9 cellular contexts compared by ENCODE assay signal in genomic region chr10:30750971-30751677, GRCh38.
DNase-seq lines count a peak whose midpoint lies in the region; ATAC-seq and TF ChIP-seq lines count a peak whose summit lies in the region.
"Had no signal": no experiment of that assay in that cellular context is flagged by ENCODE, and none has a peak within 500 bp of the region (broad histone marks: within the 10 kb centered on the region; RNA-seq: fewer than 3 reads in every experiment).

No MANE protein-coding gene starts in this region.

- no peaks in the 10 kb centered on the region for H3K36me3 Mint-ChIP-seq in activated naive CD4-positive, alpha-beta T cell treated with anti-CD3 and anti-CD28 coated beads, Interleukin-2, amount 50 U/mL, for 24 hours
- no peaks in the 10 kb centered on the region for H3K36me3 Mint-ChIP-seq in activated T-helper 17 cell treated with anti-CD3 and anti-CD28 coated beads, Interleukin-2, amount 50 U/mL, for 72 hours (ENCODE audit: low read depth)

- no peaks in the 10 kb centered on the region for H3K9me3 Mint-ChIP-seq in activated naive CD4-positive, alpha-beta T cell treated with anti-CD3 and anti-CD28 coated beads, Interleukin-2, amount 50 U/mL, for 24 hours
- no peaks in the 10 kb centered on the region for H3K9me3 Mint-ChIP-seq in activated T-helper 17 cell treated with anti-CD3 and anti-CD28 coated beads, Interleukin-2, amount 50 U/mL, for 72 hours

- H3K27ac ChIP-seq in substantia nigra (ENCODE audit: low read depth, low read length, poor library complexity, severe bottlenecking) (peak overlapping the region; percentile 43), left lung (no peak overlapping the region)

- H3K9me3 ChIP-seq in left lung: no peaks in the 10 kb centered on the region

- no peak for DNase-seq in activated naive CD4-positive, alpha-beta T cell treated with anti-CD3 and anti-CD28 coated beads, Interleukin-2, amount 50 U/mL, for 16 hours
- DNase-seq in substantia nigra (lab: John Stamatoyannopoulos, UW) (peak in 1 of 49 donors; percentile 40), left lung (no peak), inferior parietal cortex (ENCODE audit: extremely low spot score) (no peak), NCI-H2196 treated with DMSO at 0.1 percent for 48 hours (lab: John Stamatoyannopoulos, UW; ENCODE audit: unreplicated experiment) (no peak)
- DNase-seq: ACHN had no signal

- H3K27me3 ChIP-seq in left lung: no peaks in the 10 kb centered on the region

- H3K27ac Mint-ChIP-seq in activated naive CD4-positive, alpha-beta T cell treated with anti-CD3 and anti-CD28 coated beads, Interleukin-2, amount 50 U/mL, for 24 hours: no peak overlapping the region
- H3K27ac Mint-ChIP-seq in activated T-helper 17 cell treated with anti-CD3 and anti-CD28 coated beads, Interleukin-2, amount 50 U/mL, for 72 hours: no peak overlapping the region

- H3K4me1 Mint-ChIP-seq in activated naive CD4-positive, alpha-beta T cell treated with anti-CD3 and anti-CD28 coated beads, Interleukin-2, amount 50 U/mL, for 24 hours: peaks cover 16% of the 10 kb centered on the region
- peaks cover 27% of the 10 kb centered on the region for H3K4me1 Mint-ChIP-seq in activated T-helper 17 cell treated with anti-CD3 and anti-CD28 coated beads, Interleukin-2, amount 50 U/mL, for 72 hours

- ATAC-seq in HG03354 (IDR thresholded peaks at IDR 0.05; ENCODE audit: poor library complexity, severe bottlenecking, unreplicated experiment): peak; percentile 56
- ATAC-seq in activated T-helper 17 cell treated with anti-CD3 and anti-CD28 coated beads, Interleukin-2, amount 50 U/mL, for 72 hours (replicated peaks): peak; percentile 49
- ATAC-seq in left lung: no peak

- H3K4me3 ChIP-seq in left lung: no peak overlapping the region

- peaks cover 2% of the 10 kb centered on the region for H3K27me3 Mint-ChIP-seq in activated naive CD4-positive, alpha-beta T cell treated with anti-CD3 and anti-CD28 coated beads, Interleukin-2, amount 50 U/mL, for 24 hours
- H3K27me3 Mint-ChIP-seq in activated T-helper 17 cell treated with anti-CD3 and anti-CD28 coated beads, Interleukin-2, amount 50 U/mL, for 72 hours: peaks cover 12% of the 10 kb centered on the region

- peak overlapping the region; percentile 5 for H3K4me3 Mint-ChIP-seq in activated naive CD4-positive, alpha-beta T cell treated with anti-CD3 and anti-CD28 coated beads, Interleukin-2, amount 50 U/mL, for 24 hours
- peak overlapping the region; percentile 36 for H3K4me3 Mint-ChIP-seq in activated T-helper 17 cell treated with anti-CD3 and anti-CD28 coated beads, Interleukin-2, amount 50 U/mL, for 72 hours

- no peak for TF ChIP-seq CTCF in left lung (IDR thresholded peaks at IDR 0.05)

- no peaks in the 10 kb centered on the region for H3K36me3 ChIP-seq in left lung

- intact Hi-C loops in left lung (cut with DNase I): no loop called here

- no peaks in the 10 kb centered on the region for H3K4me1 ChIP-seq in left lung
